In the genomic region with DNA sequence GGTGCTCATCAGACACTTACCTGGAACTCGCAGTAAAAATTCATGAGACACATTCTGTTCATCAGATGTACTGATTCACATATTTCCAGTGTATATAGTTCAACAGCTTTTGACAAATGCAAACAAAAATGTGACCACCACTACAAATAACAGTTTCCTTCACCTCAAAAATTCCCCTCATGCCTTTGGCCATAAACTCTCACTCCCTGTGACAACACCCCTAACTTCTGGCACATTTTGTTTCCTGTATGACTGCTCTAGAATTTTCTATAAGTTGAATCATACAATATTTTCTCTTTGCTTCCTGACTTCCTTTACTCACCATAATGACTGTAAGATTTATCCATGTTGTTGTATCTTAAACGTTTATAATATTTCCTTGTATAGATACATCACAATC, we compare ENCODE assay signal across 23 cellular contexts.
DNase-seq lines count a peak whose midpoint lies in the region; ATAC-seq, FAIRE-seq and TF ChIP-seq lines count a peak whose summit lies in the region.
"Had no signal": no experiment of that assay in that cellular context is flagged by ENCODE, and none has a peak within 500 bp of the region (broad histone marks: within the 10 kb centered on the region; RNA-seq: fewer than 3 reads in every experiment).

No MANE protein-coding gene starts in this region.

- H3K9ac ChIP-seq in astrocyte (ENCODE audit: low read length) = no peak overlapping the region
- H3K9ac ChIP-seq: BLaER1 treated with 17β-estradiol and CSF1 and Interleukin-3, amounts not matched to agents 10 nM and 100 nM had no signal

- H3K36me3 Mint-ChIP-seq in astrocyte (ENCODE audit: low read depth, unreplicated experiment) = no peaks in the 10 kb centered on the region
- H3K36me3 Mint-ChIP-seq in natural killer cell treated with Interleukin-12 subunit alpha and Interleukin-12 subunit beta and Interleukin-15 and Interleukin-18, amount 100 ng/mL, for 72 hours = no peaks in the 10 kb centered on the region
- H3K36me3 Mint-ChIP-seq: activated naive CD4-positive, alpha-beta T cell treated with anti-CD3 and anti-CD28 coated beads, Interleukin-2, amount 50 U/mL, for 24 hours had no signal

- no peak overlapping the region for H3K4me3 Mint-ChIP-seq in astrocyte (ENCODE audit: unreplicated experiment)
- no peak overlapping the region for H3K4me3 Mint-ChIP-seq in natural killer cell treated with Interleukin-12 subunit alpha and Interleukin-12 subunit beta and Interleukin-15 and Interleukin-18, amount 100 ng/mL, for 72 hours
- H3K4me3 Mint-ChIP-seq: activated naive CD4-positive, alpha-beta T cell treated with anti-CD3 and anti-CD28 coated beads, Interleukin-2, amount 50 U/mL, for 24 hours; activated T-helper 1 cell treated with anti-CD3 and anti-CD28 coated beads, Interleukin-12 subunit alpha, Interleukin-12 subunit beta, Interleukin-2, Interleukin-4 antibody, amounts not matched to agents 30 ng/mL and 10 ng/mL and 1 ng/mL, durations not matched to agents 14 hours and 24 hours and 36 hours had no signal

- TF ChIP-seq CTCF in C4-2B (conservative IDR thresholded peaks at IDR 0.05) (peak; percentile 38), astrocyte (IDR thresholded peaks at IDR 0.05; ENCODE audit: insufficient read depth, low read depth, low read length) (no peak), osteoblast (IDR thresholded peaks at IDR 0.05; ENCODE audit: extremely low read depth, low read depth, low read length) (no peak)

- ATAC-seq in GM18505 (IDR thresholded peaks at IDR 0.05; ENCODE audit: unreplicated experiment) = no peak
- ATAC-seq in natural killer cell treated with Interleukin-12 subunit alpha and Interleukin-12 subunit beta and Interleukin-15 and Interleukin-18, amount 100 ng/mL, for 72 hours = no peak
- ATAC-seq: Right ventricle myocardium inferior, upper lobe of right lung had no signal

- no peaks in the 10 kb centered on the region for H3K36me3 ChIP-seq in astrocyte (ENCODE audit: insufficient read depth, low read length)
- H3K36me3 ChIP-seq in osteoblast (ENCODE audit: insufficient read depth, low read length) = no peaks in the 10 kb centered on the region
- H3K36me3 ChIP-seq: BLaER1 treated with 17β-estradiol and CSF1 and Interleukin-3, amounts not matched to agents 10 nM and 100 nM; esophagus muscularis mucosa; HAP-1; upper lobe of right lung had no signal

- peak overlapping the region; percentile 11 for H3K27ac Mint-ChIP-seq in astrocyte (ENCODE audit: unreplicated experiment)
- no peak overlapping the region for H3K27ac Mint-ChIP-seq in natural killer cell treated with Interleukin-12 subunit alpha and Interleukin-12 subunit beta and Interleukin-15 and Interleukin-18, amount 100 ng/mL, for 72 hours
- H3K27ac Mint-ChIP-seq: activated naive CD4-positive, alpha-beta T cell treated with anti-CD3 and anti-CD28 coated beads, Interleukin-2, amount 50 U/mL, for 24 hours; activated T-helper 1 cell treated with anti-CD3 and anti-CD28 coated beads, Interleukin-12 subunit alpha, Interleukin-12 subunit beta, Interleukin-2, Interleukin-4 antibody, amounts not matched to agents 30 ng/mL and 10 ng/mL and 1 ng/mL, durations not matched to agents 14 hours and 24 hours and 36 hours had no signal

- peaks cover 5% of the 10 kb centered on the region for H3K27me3 Mint-ChIP-seq in astrocyte (ENCODE audit: low read depth, unreplicated experiment)
- H3K27me3 Mint-ChIP-seq in natural killer cell treated with Interleukin-12 subunit alpha and Interleukin-12 subunit beta and Interleukin-15 and Interleukin-18, amount 100 ng/mL, for 72 hours = no peaks in the 10 kb centered on the region
- H3K27me3 Mint-ChIP-seq: activated naive CD4-positive, alpha-beta T cell treated with anti-CD3 and anti-CD28 coated beads, Interleukin-2, amount 50 U/mL, for 24 hours had no signal

- no peak overlapping the region for H3K27ac ChIP-seq in C4-2B
- no peak overlapping the region for H3K27ac ChIP-seq in astrocyte (ENCODE audit: low read depth, low read length)
- peak overlapping the region; percentile 59 for H3K27ac ChIP-seq in epithelial cell of prostate
- no peak overlapping the region for H3K27ac ChIP-seq in osteoblast (ENCODE audit: low read depth, low read length)
- no peak overlapping the region for H3K27ac ChIP-seq in caudate nucleus (ENCODE audit: low read depth, low read length)
- H3K27ac ChIP-seq: BLaER1 treated with 17β-estradiol and CSF1 and Interleukin-3, amounts not matched to agents 10 nM and 100 nM; esophagus muscularis mucosa; psoas muscle; skin epidermis; upper lobe of right lung had no signal

- H3K4me3 ChIP-seq in astrocyte (ENCODE audit: insufficient read depth, low read depth, low read length) (no peak overlapping the region), osteoblast (ENCODE audit: insufficient read depth, low read length) (no peak overlapping the region)
- H3K4me3 ChIP-seq: BLaER1 treated with 17β-estradiol and CSF1 and Interleukin-3, amounts not matched to agents 10 nM and 100 nM; esophagus muscularis mucosa; HAP-1; skin epidermis; upper lobe of right lung had no signal

- H3K27me3 ChIP-seq in astrocyte (ENCODE audit: insufficient read depth, low read length) (no peaks in the 10 kb centered on the region), osteoblast (ENCODE audit: insufficient read depth, low read length) (no peaks in the 10 kb centered on the region)
- H3K27me3 ChIP-seq: BLaER1 treated with 17β-estradiol and CSF1 and Interleukin-3, amounts not matched to agents 10 nM and 100 nM; esophagus muscularis mucosa; upper lobe of right lung had no signal

- H3K9me3 ChIP-seq in astrocyte (ENCODE audit: insufficient read depth, low read depth, low read length) (no peaks in the 10 kb centered on the region), osteoblast (ENCODE audit: low read depth, low read length) (no peaks in the 10 kb centered on the region)
- H3K9me3 ChIP-seq: BLaER1 treated with 17β-estradiol and CSF1 and Interleukin-3, amounts not matched to agents 10 nM and 100 nM; esophagus muscularis mucosa; HAP-1; psoas muscle; upper lobe of right lung had no signal

- H2AFZ ChIP-seq in astrocyte (ENCODE audit: low read depth, low read length) = peak overlapping the region; percentile 45
- H2AFZ ChIP-seq in osteoblast (ENCODE audit: low read length) = peak overlapping the region; percentile 67

- H3K4me1 ChIP-seq in astrocyte (ENCODE audit: insufficient read depth, low read length) (no peaks in the 10 kb centered on the region), osteoblast (ENCODE audit: insufficient read depth, low read length) (no peaks in the 10 kb centered on the region)
- H3K4me1 ChIP-seq: esophagus muscularis mucosa, HAP-1, psoas muscle, upper lobe of right lung had no signal

- H3K79me2 ChIP-seq in astrocyte (ENCODE audit: insufficient read depth, low read length) = no peaks in the 10 kb centered on the region
- H3K79me2 ChIP-seq in osteoblast (ENCODE audit: insufficient read depth, low read length) = no peaks in the 10 kb centered on the region

- H3K9me3 Mint-ChIP-seq in astrocyte (ENCODE audit: unreplicated experiment) = no peaks in the 10 kb centered on the region
- H3K9me3 Mint-ChIP-seq in natural killer cell treated with Interleukin-12 subunit alpha and Interleukin-12 subunit beta and Interleukin-15 and Interleukin-18, amount 100 ng/mL, for 72 hours = peaks cover 11% of the 10 kb centered on the region

- peaks cover 11% of the 10 kb centered on the region for H3K4me1 Mint-ChIP-seq in astrocyte (ENCODE audit: low read depth, unreplicated experiment)
- H3K4me1 Mint-ChIP-seq in natural killer cell treated with Interleukin-12 subunit alpha and Interleukin-12 subunit beta and Interleukin-15 and Interleukin-18, amount 100 ng/mL, for 72 hours (ENCODE audit: low read depth in 2 of 2) = no peaks in the 10 kb centered on the region
- H3K4me1 Mint-ChIP-seq: activated naive CD4-positive, alpha-beta T cell treated with anti-CD3 and anti-CD28 coated beads, Interleukin-2, amount 50 U/mL, for 24 hours had no signal

- DNase-seq in astrocyte (ENCODE audit: low read depth) (peak; percentile 2), epithelial cell of prostate (ENCODE audit: low read depth, low spot score) (no peak), osteoblast (ENCODE audit: insufficient read length, low spot score, missing footprints) (peak; percentile 29), activated gamma-delta T cell treated with Interleukin-2 at 50 U/mL for 16 hours (no peak), caudate nucleus (lab: John Stamatoyannopoulos, UW) (no peak)
- no peak for DNase-seq in natural killer cell treated with Interleukin-12 subunit alpha and Interleukin-12 subunit beta and Interleukin-15 and Interleukin-18, amount 100 ng/mL, for 72 hours (ENCODE audit: low spot score)
- DNase-seq: activated CD4-positive, alpha-beta T cell treated with anti-CD3 and anti-CD28 coated beads, Interleukin-2, amount 50 U/mL, for 1 hour; effector CD8-positive, alpha-beta T cell; islet precursor cell; NCI-H2081 treated with DMSO at 0.1 percent for 48 hours; psoas muscle; stimulated activated CD4-positive, alpha-beta T cell treated with anti-CD3 and anti-CD28 coated beads, Interleukin-2, amount 100 ng/mL, for 24 hours; upper lobe of right lung had no signal

- H3K4me2 ChIP-seq in astrocyte (ENCODE audit: low read length) (no peak overlapping the region), osteoblast (ENCODE audit: insufficient read depth, low read length) (no peak overlapping the region)

- no peaks in the 10 kb centered on the region for H4K20me1 ChIP-seq in astrocyte (ENCODE audit: insufficient read depth, low read length)
- H4K20me1 ChIP-seq in osteoblast (ENCODE audit: insufficient read depth, low read length) = no peaks in the 10 kb centered on the region
- H4K20me1 ChIP-seq: BLaER1 treated with 17β-estradiol and CSF1 and Interleukin-3, amounts not matched to agents 10 nM and 100 nM had no signal

- no peak for TF ChIP-seq POLR2A in GM18505 (IDR thresholded peaks at IDR 0.05; ENCODE audit: borderline replicate concordance, extremely low read depth, insufficient read depth, insufficient read length)

- FAIRE-seq in astrocyte (lab: Jason Lieb, UNC) = peak; percentile 59
- FAIRE-seq: GM12891 had no signal

Comparison
In these comparisons a context has a peak if more than half of its experiments do, and no peak if none do; other contexts are left out.
1. DNase-seq: peak in astrocyte (single experiment) and osteoblast (single experiment); none in epithelial cell of prostate (single experiment), activated gamma-delta T cell treated with Interleukin-2 at 50 U/mL for 16 hours (single experiment), natural killer cell treated with Interleukin-12 subunit alpha and Interleukin-12 subunit beta and Interleukin-15 and Interleukin-18, amount 100 ng/mL, for 72 hours (single experiment) and caudate nucleus (0 of 61).